6 cellular contexts compared by ENCODE assay signal in the genomic region with DNA sequence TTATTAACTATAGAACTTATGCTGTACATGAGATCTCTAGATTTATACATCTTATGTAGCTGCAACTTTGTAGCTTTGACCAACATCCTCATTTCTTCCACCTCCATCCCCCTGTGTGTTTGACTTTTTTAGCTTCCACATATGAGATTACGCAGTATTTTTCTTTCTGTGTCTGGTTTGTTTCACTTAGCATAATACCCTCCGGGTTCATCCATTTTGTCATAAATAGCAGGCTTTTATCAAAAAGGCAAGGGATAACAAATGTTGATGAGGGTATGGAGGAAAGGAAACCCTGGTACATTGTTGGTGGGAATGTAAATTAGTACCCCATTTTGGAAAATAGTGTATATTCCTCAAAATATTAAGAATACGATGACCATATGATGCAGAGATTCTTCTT.
"Had no signal": no experiment of that assay in that cellular context is flagged by ENCODE, and none has a peak within 500 bp of the region (broad histone marks: within the 10 kb centered on the region; RNA-seq: fewer than 3 reads in every experiment).

No MANE protein-coding gene starts in this region.

- H3K4me3 ChIP-seq: K562 had no signal

- H3K4me1 Mint-ChIP-seq: IgD-negative memory B cell had no signal

- ATAC-seq: HepG2, K562 had no signal

- H3K27me3 Mint-ChIP-seq: IgD-negative memory B cell had no signal

- H3K27ac ChIP-seq: HL-60 had no signal

- DNase-seq: IMR-90, KBM-7 had no signal

- H3K36me3 Mint-ChIP-seq: IgD-negative memory B cell had no signal

- H3K27ac Mint-ChIP-seq: IgD-negative memory B cell had no signal

- H3K9me3 Mint-ChIP-seq: IgD-negative memory B cell had no signal

- H3K4me3 Mint-ChIP-seq: IgD-negative memory B cell had no signal
